Comparison of ENCODE assay signal across 23 cellular contexts in the genomic region with DNA sequence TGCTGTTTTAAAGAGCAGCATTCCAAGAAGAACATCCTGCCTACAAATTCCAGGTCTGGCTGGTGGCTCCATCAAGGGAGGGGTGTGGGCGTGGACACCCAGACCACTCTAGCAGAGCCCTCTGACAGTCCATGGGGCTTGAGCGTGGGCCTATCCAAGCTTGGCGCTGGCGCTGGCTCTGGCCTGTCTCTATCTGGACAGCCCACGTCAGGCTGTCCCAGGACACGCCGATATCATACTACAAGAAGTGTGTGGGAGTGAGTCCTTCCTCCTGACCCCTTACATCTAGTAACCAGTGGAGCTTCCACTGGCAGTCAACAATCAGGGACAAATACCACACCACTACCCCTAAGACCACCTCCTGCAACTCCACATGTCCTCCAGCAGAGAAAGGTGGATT. TPM values are rescaled to one million over a fixed set of nuclear protein-coding genes. Genes with fewer than 3 reads are reported as not detected.
A peak's percentile ranks its signal among the peaks of the same experiment; 100 is the strongest.
DNase-seq lines count a peak whose midpoint lies in the region; ATAC-seq, FAIRE-seq and TF ChIP-seq lines count a peak whose summit lies in the region.
"Had no signal": no experiment of that assay in that cellular context is flagged by ENCODE, and none has a peak within 500 bp of the region (broad histone marks: within the 10 kb centered on the region; RNA-seq: fewer than 3 reads in every experiment).

No MANE protein-coding gene starts in this region.

- H2BK12ac ChIP-seq in neuronal stem cell (ENCODE audit: low read length), result no peak overlapping the region

- H3K14ac ChIP-seq in neuronal stem cell (ENCODE audit: low read length), result no peak overlapping the region

- H3K27me3 ChIP-seq in right atrium auricular region, result no peaks in the 10 kb centered on the region
- no peaks in the 10 kb centered on the region for H3K27me3 ChIP-seq in K562 (ENCODE audit: control insufficient read depth in 2 of 2, insufficient read depth in 2 of 2, low read length in 2 of 2)
- H3K27me3 ChIP-seq in neuronal stem cell (ENCODE audit: control insufficient read depth in 3 of 3, insufficient read depth in 3 of 3, low read depth in 1 of 3, low read length in 3 of 3), result no peaks in the 10 kb centered on the region
- no peaks in the 10 kb centered on the region for H3K27me3 ChIP-seq in osteoblast (ENCODE audit: insufficient read depth, low read length)
- no peaks in the 10 kb centered on the region for H3K27me3 ChIP-seq in MG63

- H3K9me1 ChIP-seq in K562 (ENCODE audit: control insufficient read depth, insufficient read depth, low read length), result no peaks in the 10 kb centered on the region

- H3K18ac ChIP-seq in neuronal stem cell (ENCODE audit: low read length), result no peak overlapping the region

- no peak for TF ChIP-seq CTCF in right atrium auricular region (IDR thresholded peaks at IDR 0.05)
- TF ChIP-seq CTCF in K562 (IDR thresholded peaks at IDR 0.05 in 2 of 3, conservative IDR thresholded peaks at IDR 0.05 in 1 of 3; ENCODE audit: insufficient read depth in 2 of 3, low read depth in 1 of 3, low read length in 3 of 3), result no peak
- TF ChIP-seq CTCF in osteoblast (IDR thresholded peaks at IDR 0.05; ENCODE audit: extremely low read depth, low read depth, low read length), result no peak

- intact Hi-C loops in Right ventricle myocardium inferior (cut with DNase I), result no loop called here
- intact Hi-C loops in K562 (cut with micrococcal nuclease), result no loop called here
- intact Hi-C loops in left ventricle myocardium superior (cut with micrococcal nuclease), result loop anchor here (10.0 kb wide), 1 partner anchor 51 kb away; no protein-coding TSS in a partner anchor

- no peak for FAIRE-seq in K562 (lab: Jason Lieb, UNC)
- FAIRE-seq: A549, GM12892, GM18507, H54 had no signal

- no peak for TF ChIP-seq EP300 in K562 (IDR thresholded peaks at IDR 0.05; ENCODE audit: low read length)

- DNase-seq in Right ventricle myocardium inferior (ENCODE audit: missing footprints) (no peak), right atrium auricular region (ENCODE audit: low spot score) (no peak), K562 (ENCODE audit: extremely low read depth in 1 of 4, low spot score in 3 of 4) (no peak), left ventricle myocardium superior (no peak), neuronal stem cell (ENCODE audit: low spot score) (no peak), osteoblast (ENCODE audit: insufficient read length, low spot score, missing footprints) (no peak), MG63 (no peak)
- DNase-seq: AML-193; CD4-positive, alpha-beta memory T cell; DMS153; DMS79; GDM1; HCEC 1CT; IMR-90 had no signal

- H3K23ac ChIP-seq in neuronal stem cell (ENCODE audit: low read depth, low read length, poor library complexity), result no peak overlapping the region

- peak overlapping the region; percentile 76 for H2BK120ac ChIP-seq in neuronal stem cell (ENCODE audit: low read depth, low read length)

- TF ChIP-seq RAD21 in K562 (CRISPR knock-in tag; conservative IDR thresholded peaks at IDR 0.05 in 1 of 2, IDR thresholded peaks at IDR 0.05 in 1 of 2), result no peak

- H3K4me3 ChIP-seq in right atrium auricular region (no peak overlapping the region), K562 (no peak overlapping the region), neuronal stem cell (ENCODE audit: low read length in 2 of 2) (no peak overlapping the region), osteoblast (ENCODE audit: insufficient read depth, low read length) (no peak overlapping the region), MG63 (no peak overlapping the region)
- H3K4me3 ChIP-seq: A549, GM23338 had no signal

- BruUV-seq in K562 (replicated peaks; lab: Mats Ljungman, UMichigan), result no TSS peak

- CTCF ChIA-PET in K562 (lab: Yijun Ruan, JAX; ENCODE audit: low intra/inter-chr PET ratio), result no interaction called here

- TF ChIP-seq POLR2A in K562 (conservative IDR thresholded peaks at IDR 0.05), result no peak

- no peak overlapping the region for H2AK5ac ChIP-seq in neuronal stem cell (ENCODE audit: low read depth, low read length)

- H3K9me3 ChIP-seq in right atrium auricular region (no peaks in the 10 kb centered on the region), K562 (replicated peaks; ENCODE audit: control insufficient read depth, insufficient read depth, low read depth, low read length) (no peaks in the 10 kb centered on the region), neuronal stem cell (replicated peaks in 1 of 2; ENCODE audit: control insufficient read depth in 2 of 2, insufficient read depth in 1 of 2, low read depth in 1 of 2, low read length in 2 of 2) (peaks cover 0 to 1% of the 10 kb centered on the region in 2 donors), osteoblast (ENCODE audit: low read depth, low read length) (no peaks in the 10 kb centered on the region), MG63 (no peaks in the 10 kb centered on the region)
- H3K9me3 ChIP-seq: A549 had no signal

- no peak overlapping the region for H2BK5ac ChIP-seq in neuronal stem cell (ENCODE audit: low read length)

- H3K79me2 ChIP-seq in K562 (ENCODE audit: control insufficient read depth, insufficient read depth, low read length) (no peaks in the 10 kb centered on the region), osteoblast (ENCODE audit: insufficient read depth, low read length) (no peaks in the 10 kb centered on the region)

- peaks cover 3% of the 10 kb centered on the region for H3K79me1 ChIP-seq in neuronal stem cell (ENCODE audit: low read depth, low read length)

- H4K91ac ChIP-seq in neuronal stem cell (ENCODE audit: low read depth, low read length, poor library complexity), result no peak overlapping the region

- peaks cover 0 to 45% of the 10 kb centered on the region in 2 donors for H3K4me1 ChIP-seq in right atrium auricular region
- H3K4me1 ChIP-seq in K562 (replicated peaks in 1 of 2; ENCODE audit: control insufficient read depth in 2 of 2, insufficient read depth in 2 of 2, low read length in 2 of 2), result peaks cover 2 to 15% of the 10 kb centered on the region in 2 experiments; a peak in 3 of 5 replicates
- peaks cover 0 to 2% of the 10 kb centered on the region in 2 donors for H3K4me1 ChIP-seq in neuronal stem cell (ENCODE audit: control insufficient read depth in 2 of 2, insufficient read depth in 1 of 2, low read depth in 1 of 2, low read length in 2 of 2)
- peaks cover 9% of the 10 kb centered on the region for H3K4me1 ChIP-seq in osteoblast (ENCODE audit: insufficient read depth, low read length)
- H3K4me1 ChIP-seq: A549 had no signal

- POLR2A ChIA-PET in K562 (lab: Yijun Ruan, JAX), result no interaction called here

- H3K36me3 ChIP-seq in right atrium auricular region (no peaks in the 10 kb centered on the region), K562 (ENCODE audit: control insufficient read depth, insufficient read depth, low read length) (peaks cover 13% of the 10 kb centered on the region; the same call in 2 of the 3 replicates), neuronal stem cell (replicated peaks in 1 of 2; ENCODE audit: control insufficient read depth in 2 of 2, insufficient read depth in 2 of 2, low read length in 2 of 2) (peaks cover 16 to 23% of the 10 kb centered on the region in 2 donors), osteoblast (ENCODE audit: insufficient read depth, low read length) (no peaks in the 10 kb centered on the region), MG63 (no peaks in the 10 kb centered on the region)

- H3K9ac ChIP-seq in K562 (ENCODE audit: insufficient read depth in 1 of 2, low read depth in 2 of 2, low read length in 2 of 2), result no peak overlapping the region
- H3K9ac ChIP-seq in neuronal stem cell (ENCODE audit: low read depth, low read length, poor library complexity), result no peak overlapping the region

- no peaks in the 10 kb centered on the region for H4K20me1 ChIP-seq in K562 (replicated peaks; ENCODE audit: control insufficient read depth, insufficient read depth, low read length)
- no peaks in the 10 kb centered on the region for H4K20me1 ChIP-seq in osteoblast (ENCODE audit: insufficient read depth, low read length)

- in situ Hi-C loops in K562 (cut with MboI), result no loop called here

- H3K4ac ChIP-seq in neuronal stem cell (ENCODE audit: low read length), result no peak overlapping the region

- peak; percentile 36 for ATAC-seq in Right ventricle myocardium inferior
- peak; percentile 47; the same call in 2 of the 3 replicates for ATAC-seq in K562
- ATAC-seq in left ventricle myocardium superior, result peak; percentile 8
- ATAC-seq in GM21390 (IDR thresholded peaks at IDR 0.05; ENCODE audit: unreplicated experiment), result no peak
- ATAC-seq: A549, GM23338 had no signal

- no peak overlapping the region for H2AFZ ChIP-seq in K562 (ENCODE audit: low read depth, low read length)
- H2AFZ ChIP-seq in neuronal stem cell (ENCODE audit: low read length), result no peak overlapping the region
- no peak overlapping the region for H2AFZ ChIP-seq in osteoblast (ENCODE audit: low read length)
- H2AFZ ChIP-seq: GM23338 had no signal

- no peak overlapping the region for H4K8ac ChIP-seq in neuronal stem cell (ENCODE audit: low read depth, low read length)

- H2BK15ac ChIP-seq in neuronal stem cell (ENCODE audit: low read length), result no peak overlapping the region

- peak overlapping the region in 1 of 2 donors; percentile 24 for H3K27ac ChIP-seq in right atrium auricular region
- H3K27ac ChIP-seq in K562 (ENCODE audit: extremely low read depth, low read depth, low read length), result no peak overlapping the region
- no peak overlapping the region for H3K27ac ChIP-seq in neuronal stem cell (replicated peaks; ENCODE audit: low read length)
- no peak overlapping the region for H3K27ac ChIP-seq in osteoblast (ENCODE audit: low read depth, low read length)
- H3K27ac ChIP-seq: 22Rv1, A549, C4-2B, HL-60 had no signal

- 65% methylated on average over 2 of the region's 7 CpGs for WGBS in K562 (ENCODE audit: insufficient coverage, low coverage, missing lambda C conversion rate)
- no CpG with 5 or more reads among the region's 7 CpGs for WGBS in neuronal stem cell (ENCODE audit: extremely low coverage in 2 of 2, insufficient read length in 2 of 2, insufficient replicate concordance in 1 of 2), 2 donors

- H3K4me2 ChIP-seq in K562 (ENCODE audit: insufficient read depth, low read length) (no peak overlapping the region), neuronal stem cell (ENCODE audit: insufficient read depth, low read length, poor library complexity, severe bottlenecking) (no peak overlapping the region), osteoblast (ENCODE audit: insufficient read depth, low read length) (no peak overlapping the region)
- H3K4me2 ChIP-seq: A549, GM23338 had no signal

RNA-seq across cellular contexts. Expression of a gene that starts 17.1 kb away (rescaled TPM):
- total RNA-seq in Right ventricle myocardium inferior (25.0 TPM), right atrium auricular region (10 to 100 TPM; 17.7 to 33.7 TPM), K562 (2014; rRNA removed) (8.2 and 13.0 TPM in 2 replicates), K562 (2014; rRNA removed; fragmentation: Illumina TruSeq; extraction: Trizol) (3.0 and 3.6 TPM in 2 replicates), K562 (2015; rRNA removed; fragmentation: Illumina TruSeq; extraction: Trizol) (7.6 and 8.5 TPM in 2 replicates), K562 (2021) (15.8 and 16.6 TPM in 2 replicates), left ventricle myocardium superior (25.2 TPM), osteoblast (12.7 and 13.8 TPM in 2 replicates)
- total RNA-seq in K562 (2011; cell fraction: chromatin; rRNA removed; ENCODE audit: low replicate concordance), result 8.6 and 27.9 TPM in 2 replicates
- 22.9 and 25.2 TPM in 2 replicates for total RNA-seq in K562 (2011; cell fraction: nucleolus; rRNA removed)
- 15.6 and 17.5 TPM in 2 replicates for total RNA-seq in K562 (2011; cell fraction: nucleoplasm; rRNA removed)
- polyA plus RNA-seq in K562 (2011; rRNA removed) (8.4 and 13.8 TPM in 2 replicates), K562 (2014; fragmentation: Illumina TruSeq; extraction: Trizol) (11.0 and 11.3 TPM in 2 replicates), K562 (2014; fragmentation: Nextera tagmentation; extraction: Ambion mirVana) (under 1 TPM; 0.45 to 0.58 TPM), K562 (2014; rRNA removed) (11.8 and 12.6 TPM in 2 replicates)
- 18.8 and 26.6 TPM in 2 replicates for polyA plus RNA-seq in K562 (2011; cell fraction: cytosol; rRNA removed)
- polyA plus RNA-seq in K562 (2011; cell fraction: nucleus; rRNA removed), result 20.3 and 23.2 TPM in 2 replicates
- polyA plus RNA-seq in K562 (2012), result 5.7 and 8.1 TPM in 2 replicates
- polyA minus RNA-seq in K562 (2011; rRNA and poly(A)+ RNA removed), result 12.8 and 20.2 TPM in 2 replicates
- polyA minus RNA-seq in K562 (2011; cell fraction: cytosol; rRNA and poly(A)+ RNA removed), result 15.9 and 16.3 TPM in 2 replicates
- 17.9 and 25.9 TPM in 2 replicates for polyA minus RNA-seq in K562 (2011; cell fraction: nucleus; rRNA and poly(A)+ RNA removed)
- 13.5 TPM for polyA plus RNA-seq in neuronal stem cell (2013, experiment 1 of 2)
- 13.8 TPM for polyA plus RNA-seq in neuronal stem cell (2013, experiment 2 of 2)
- 2.1 and 9.7 TPM in 2 replicates for total RNA-seq in MG63 (2014; rRNA removed; shearing (Covaris generic); ENCODE audit: low replicate concordance)
